Comparison of ENCODE assay signal across 13 cellular contexts in the genomic region with DNA sequence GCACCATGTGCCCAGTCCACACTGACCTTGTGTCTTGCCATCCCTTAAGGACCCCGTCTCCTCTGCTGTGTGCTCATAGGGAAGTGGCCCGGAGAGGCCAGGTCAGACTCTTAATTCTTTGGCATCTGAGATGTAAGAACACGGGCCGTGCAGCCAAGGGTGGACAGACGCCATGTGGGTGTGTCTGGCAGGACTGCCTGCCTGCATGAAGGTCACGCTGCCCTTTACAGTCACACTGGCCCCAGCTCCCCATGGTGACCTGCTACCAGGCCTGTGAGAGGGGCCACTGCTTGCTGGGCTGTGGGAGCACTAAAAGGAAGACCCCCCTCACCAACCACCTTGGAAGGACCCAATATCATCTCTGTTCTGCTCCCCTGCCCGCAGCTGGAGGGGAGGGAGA. TPM values are rescaled to one million over a fixed set of nuclear protein-coding genes. Genes with fewer than 3 reads are reported as not detected.
A peak's percentile ranks its signal among the peaks of the same experiment; 100 is the strongest.
DNase-seq lines count a peak whose midpoint lies in the region; ATAC-seq and TF ChIP-seq lines count a peak whose summit lies in the region.
"Had no signal": no experiment of that assay in that cellular context is flagged by ENCODE, and none has a peak within 500 bp of the region (broad histone marks: within the 10 kb centered on the region; RNA-seq: fewer than 3 reads in every experiment).

No MANE protein-coding gene starts in this region.

- H3K9ac ChIP-seq in colonic mucosa (ENCODE audit: low read depth in 2 of 2, low read length in 2 of 2) (no peak overlapping the region), stomach smooth muscle (ENCODE audit: low read length in 2 of 2) (peak overlapping the region in 1 of 2 donors; percentile 42)

- H3K27me3 ChIP-seq in H7 (ENCODE audit: control insufficient read depth, insufficient read depth, low read length) (peaks cover 7% of the 10 kb centered on the region; the same call in 1 of the 2 replicates), colonic mucosa (no peaks in the 10 kb centered on the region), right lobe of liver (no peaks in the 10 kb centered on the region), stomach smooth muscle (ENCODE audit: control insufficient read depth in 1 of 2, insufficient read depth in 2 of 2, low read length in 2 of 2) (no peaks in the 10 kb centered on the region)

- H3K36me3 ChIP-seq in H7 (replicated peaks; ENCODE audit: control insufficient read depth, insufficient read depth, low read length) (no peaks in the 10 kb centered on the region), colonic mucosa (no peaks in the 10 kb centered on the region), right lobe of liver (no peaks in the 10 kb centered on the region), stomach smooth muscle (ENCODE audit: control insufficient read depth in 2 of 2, insufficient read depth in 2 of 2, low read length in 2 of 2) (peaks cover 0 to 3% of the 10 kb centered on the region in 2 donors)

- intact Hi-C loops in colonic mucosa (cut with DNase I) = no loop called here
- intact Hi-C loops in right lobe of liver (cut with DNase I) = no loop called here

- H3K27ac ChIP-seq in colonic mucosa (no peak overlapping the region), right lobe of liver (peak overlapping the region; percentile 48 to 96 (median 89)), stomach smooth muscle (ENCODE audit: low read length) (peak overlapping the region; percentile 49)

- TF ChIP-seq CTCF in colonic mucosa (IDR thresholded peaks at IDR 0.05) (no peak), right lobe of liver (IDR thresholded peaks at IDR 0.05) (no peak)

- H3K9me3 ChIP-seq in colonic mucosa (no peaks in the 10 kb centered on the region), right lobe of liver (no peaks in the 10 kb centered on the region), stomach smooth muscle (ENCODE audit: control insufficient read depth in 2 of 2, low read length in 2 of 2) (no peaks in the 10 kb centered on the region)

- WGBS in right lobe of liver (ENCODE audit: insufficient coverage, low coverage, low lambda C conversion rate, missing lambda C conversion rate) = no CpG with 5 or more reads among the region's 7 CpGs

- DNase-seq in H7 (peak; percentile 21), colonic mucosa (peak; percentile 34), right lobe of liver (peak; percentile 67 to 91 (median 89)), LoVo (ENCODE audit: low spot score) (no peak), ecto neural progenitor cell (ENCODE audit: low spot score) (no peak), inferior parietal cortex (ENCODE audit: extremely low spot score) (no peak)
- DNase-seq: DMS53, NCI-H82, T-helper 9 cell had no signal

- no peak for TF ChIP-seq POLR2A in right lobe of liver (IDR thresholded peaks at IDR 0.05)

- H3K4me1 ChIP-seq in colonic mucosa (peaks cover 43% of the 10 kb centered on the region), right lobe of liver (peaks cover 3 to 94% (median 55%) of the 10 kb centered on the region in 4 donors), stomach smooth muscle (ENCODE audit: control insufficient read depth, insufficient read depth, low read length) (peaks cover 82% of the 10 kb centered on the region)

- ATAC-seq in right lobe of liver (peak; percentile 2 to 38 (median 26)), GM21367 (IDR thresholded peaks at IDR 0.05; ENCODE audit: unreplicated experiment) (no peak)

- no peak overlapping the region for H3K4me3 ChIP-seq in H7 (ENCODE audit: insufficient read depth, low read depth, low read length)
- no peak overlapping the region for H3K4me3 ChIP-seq in colonic mucosa
- no peak overlapping the region for H3K4me3 ChIP-seq in right lobe of liver
- no peak overlapping the region for H3K4me3 ChIP-seq in stomach smooth muscle (ENCODE audit: low read length in 2 of 2)

RNA-seq across cellular contexts. Expression of a gene that starts 17.7 kb away (rescaled TPM):
- total RNA-seq in H7 (2014; rRNA removed; shearing (Covaris generic)) = 17.7 and 26.2 TPM in 2 replicates
- total RNA-seq in colonic mucosa (100 to 1,000 TPM in 1 of 2 donors, 10 to 100 TPM in 1; 69.6 to 120 TPM), right lobe of liver (100 to 1,000 TPM; 132 to 252 (median 172) TPM)

RNA-seq across cellular contexts. Expression of a gene that starts 43.5 kb away (rescaled TPM):
- total RNA-seq in H7 (2014; rRNA removed; shearing (Covaris generic)) = not detected in 2 replicates
- total RNA-seq in colonic mucosa (not detected), right lobe of liver (not detected)
- total RNA-seq: activated T-helper 1 cell treated with anti-CD3 and anti-CD28 coated beads, Interleukin-12 subunit alpha, Interleukin-12 subunit beta, Interleukin-2, Interleukin-4 antibody, amounts not matched to agents 30 ng/mL and 10 ng/mL and 1 ng/mL, durations not matched to agents 14 hours and 24 hours and 36 hours; frontal cortex had no signal

Comparison
In these comparisons a context has a peak if more than half of its experiments do, and no peak if none do; other contexts are left out.
1. DNase-seq: peak in H7 (single experiment), colonic mucosa (single experiment) and right lobe of liver (3 of 3); none in LoVo (single experiment), ecto neural progenitor cell (single experiment) and inferior parietal cortex (single experiment).